8 cellular contexts compared by ENCODE assay signal in the genomic region with DNA sequence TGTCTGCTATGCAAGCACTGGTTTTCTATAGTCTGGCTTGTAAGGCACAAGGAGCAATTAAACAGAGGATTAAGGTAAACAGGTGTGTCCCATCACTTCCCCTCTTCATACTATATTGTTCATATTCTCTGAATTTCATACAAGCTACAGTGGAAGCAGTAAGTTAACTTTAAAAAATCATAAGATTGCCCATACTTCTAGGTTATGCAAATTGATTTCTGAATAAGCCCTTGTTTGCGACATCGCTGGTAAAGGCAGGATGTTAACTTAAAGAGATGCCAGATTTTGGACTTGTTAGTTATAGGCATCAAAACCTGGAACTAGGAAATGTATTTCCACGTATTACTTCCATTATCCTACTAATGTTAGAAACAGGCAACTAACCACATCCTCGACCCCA. TPM values are rescaled to one million over a fixed set of nuclear protein-coding genes. Genes with fewer than 3 reads are reported as not detected.
A peak's percentile ranks its signal among the peaks of the same experiment; 100 is the strongest.
DNase-seq lines count a peak whose midpoint lies in the region; ATAC-seq lines count a peak whose summit lies in the region.

No MANE protein-coding gene starts in this region.

- peak overlapping the region; percentile 96 for H3K4me3 Mint-ChIP-seq in T-helper 17 cell
- peak overlapping the region; percentile 91 to 96 for H3K4me3 Mint-ChIP-seq in stimulated activated naive B cell treated with anti-CD40 and anti-IgM and Interleukin-4, amounts not matched to agents 10 μg/mL and 1 μg/mL and 100 μg/mL, for 72 hours

- peaks cover 24% of the 10 kb centered on the region for H3K4me1 Mint-ChIP-seq in T-helper 17 cell
- H3K4me1 Mint-ChIP-seq in stimulated activated naive B cell treated with anti-CD40 and anti-IgM and Interleukin-4, amounts not matched to agents 10 μg/mL and 1 μg/mL and 100 μg/mL, for 72 hours, result peaks cover 25 to 45% of the 10 kb centered on the region in 2 donors

- no peaks in the 10 kb centered on the region for H3K9me3 ChIP-seq in T-helper 17 cell (ENCODE audit: control insufficient read depth, low read length, poor library complexity, severe bottlenecking)

- peaks cover 3% of the 10 kb centered on the region for H3K36me3 Mint-ChIP-seq in T-helper 17 cell (ENCODE audit: low read depth)
- H3K36me3 Mint-ChIP-seq in stimulated activated naive B cell treated with anti-CD40 and anti-IgM and Interleukin-4, amounts not matched to agents 10 μg/mL and 1 μg/mL and 100 μg/mL, for 72 hours, result peaks cover 22 to 25% of the 10 kb centered on the region in 2 donors

- no peaks in the 10 kb centered on the region for H3K9me3 Mint-ChIP-seq in stimulated activated naive B cell treated with anti-CD40 and anti-IgM and Interleukin-4, amounts not matched to agents 10 μg/mL and 1 μg/mL and 100 μg/mL, for 72 hours

- peak overlapping the region; percentile 79 for H3K27ac Mint-ChIP-seq in T-helper 17 cell
- peak overlapping the region; percentile 90 for H3K27ac Mint-ChIP-seq in stimulated activated naive B cell treated with anti-CD40 and anti-IgM and Interleukin-4, amounts not matched to agents 10 μg/mL and 1 μg/mL and 100 μg/mL, for 72 hours

- ATAC-seq in T-helper 17 cell, result no peak
- ATAC-seq in stimulated activated naive B cell treated with anti-CD40 and anti-IgM and Interleukin-4, amounts not matched to agents 10 μg/mL and 1 μg/mL and 100 μg/mL, for 72 hours (replicated peaks), result no peak
- ATAC-seq in left colon, result no peak

- H3K27me3 Mint-ChIP-seq in T-helper 17 cell, result no peaks in the 10 kb centered on the region
- H3K27me3 Mint-ChIP-seq in stimulated activated naive B cell treated with anti-CD40 and anti-IgM and Interleukin-4, amounts not matched to agents 10 μg/mL and 1 μg/mL and 100 μg/mL, for 72 hours, result no peaks in the 10 kb centered on the region

- intact Hi-C loops in left colon (cut with DNase I, micrococcal nuclease), result no loop called here

- DNase-seq in NK-92 treated with Interleukin-12 subunit alpha and Interleukin-12 subunit beta, amount 100 ng/mL, for 24 hours (lab: John Stamatoyannopoulos, UW), result peak; percentile 4
- DNase-seq in NK-92 (lab: John Stamatoyannopoulos, UW; ENCODE audit: unreplicated experiment) (no peak), T-helper 17 cell (no peak), globus pallidus (ENCODE audit: low spot score) (peak; percentile 15), DMS114 treated with DMSO at 0.1 percent for 48 hours (lab: John Stamatoyannopoulos, UW; ENCODE audit: unreplicated experiment) (no peak), left colon (no peak), KG1 (lab: John Stamatoyannopoulos, UW) (no peak)
- no peak for DNase-seq in stimulated activated naive B cell treated with anti-CD40 and anti-IgM and Interleukin-4, amounts not matched to agents 10 μg/mL and 1 μg/mL and 100 μg/mL, for 72 hours

RNA-seq across cellular contexts. Expression of gene TMEM131L, which starts 1.0 kb away (rescaled TPM):
- total RNA-seq in T-helper 17 cell, result 10 to 100 TPM; 83.8 to 92.7 TPM
- 1 to 10 TPM; 3.6 to 8.0 TPM for total RNA-seq in left colon

Comparison
In these comparisons a context has a peak if more than half of its experiments do, and no peak if none do; other contexts are left out.
1. DNase-seq: peak in NK-92 treated with Interleukin-12 subunit alpha and Interleukin-12 subunit beta, amount 100 ng/mL, for 24 hours (single experiment) and globus pallidus (single experiment); none in NK-92 (single experiment), T-helper 17 cell (0 of 3), stimulated activated naive B cell treated with anti-CD40 and anti-IgM and Interleukin-4, amounts not matched to agents 10 μg/mL and 1 μg/mL and 100 μg/mL, for 72 hours (single experiment), DMS114 treated with DMSO at 0.1 percent for 48 hours (single experiment), left colon (0 of 2) and KG1 (single experiment).
2. RNA of gene TMEM131L, which starts 1.0 kb away (total RNA-seq): 83.8 to 92.7 TPM in T-helper 17 cell; 3.6 to 8.0 TPM in left colon; every median in the first group is over 4 times any median in the second.